In genomic region chr3:193711964-193712598, GRCh38 we compare ENCODE assay signal across 1 cellular context.
TF ChIP-seq lines count a peak whose summit lies in the region.

No MANE protein-coding gene starts in this region.

TF ChIP-seq in HepG2, 621 proteins besides CTCF, POLR2A, EP300 and RAD21 (continued from another document and continues in another):
- TF ChIP-seq ZHX2 (IDR thresholded peaks at IDR 0.05; ENCODE audit: low read depth) (peak; percentile 41; the same call in 1 of the 2 replicates), ZHX2 (CRISPR knock-in tag; IDR thresholded peaks at IDR 0.05; ENCODE audit: borderline replicate concordance) (no peak; the same call in 1 of the 2 replicates), ZNF280B (CRISPR knock-in tag; IDR thresholded peaks at IDR 0.05; ENCODE audit: borderline replicate concordance) (peak; percentile 54; the same call in 1 of the 2 replicates), ZFY (CRISPR knock-in tag; IDR thresholded peaks at IDR 0.05) (peak; percentile 64; the same call in 1 of the 2 replicates), NCOA2 (CRISPR knock-in tag; IDR thresholded peaks at IDR 0.05) (peak; percentile 100), GZF1 (CRISPR knock-in tag; IDR thresholded peaks at IDR 0.05) (0 out of 2 replicates have a peak, but pooled peaks have one; percentile 81), JUND (CRISPR knock-in tag; IDR thresholded peaks at IDR 0.05) (peak; percentile 93), BORCS8-MEF2B (CRISPR knock-in tag; IDR thresholded peaks at IDR 0.05) (peak; percentile 94), ZNF275 (CRISPR knock-in tag; IDR thresholded peaks at IDR 0.05; ENCODE audit: borderline replicate concordance) (0 out of 2 replicates have a peak, but pooled peaks have one; percentile 61), TGIF2 (CRISPR knock-in tag; IDR thresholded peaks at IDR 0.05) (peak; percentile 98), POLR2G (IDR thresholded peaks at IDR 0.05; ENCODE audit: low read depth, low read length) (no peak), KAT7 (CRISPR knock-in tag; IDR thresholded peaks at IDR 0.05; ENCODE audit: borderline replicate concordance) (peak; percentile 23; the same call in 1 of the 2 replicates), MBD4 (IDR thresholded peaks at IDR 0.05; ENCODE audit: borderline replicate concordance, low read length) (no peak; the same call in 1 of the 2 replicates), NR2F1 (CRISPR knock-in tag; IDR thresholded peaks at IDR 0.05) (peak; percentile 76 to 90), POLR2AphosphoS2 (IDR thresholded peaks at IDR 0.05; ENCODE audit: low read depth, low read length) (no peak), HIVEP1 (CRISPR knock-in tag; IDR thresholded peaks at IDR 0.05) (peak; percentile 89; the same call in 1 of the 2 replicates), KDM5B (CRISPR knock-in tag; IDR thresholded peaks at IDR 0.05; ENCODE audit: borderline replicate concordance) (peak; percentile 66; the same call in 1 of the 2 replicates), ZNF550 (CRISPR knock-in tag; IDR thresholded peaks at IDR 0.05; ENCODE audit: borderline replicate concordance) (peak; percentile 76; the same call in 1 of the 2 replicates), PRMT3 (CRISPR knock-in tag; IDR thresholded peaks at IDR 0.05; ENCODE audit: borderline replicate concordance, low read depth) (0 out of 2 replicates have a peak, but pooled peaks have one; percentile 42), ZNF101 (CRISPR knock-in tag; IDR thresholded peaks at IDR 0.05; ENCODE audit: borderline replicate concordance, low read depth) (no peak), ZNF546 (CRISPR knock-in tag; conservative IDR thresholded peaks at IDR 0.05) (no peak; the same call in 1 of the 2 replicates), YEATS2 (CRISPR knock-in tag; IDR thresholded peaks at IDR 0.05; ENCODE audit: borderline replicate concordance) (peak; percentile 71; the same call in 1 of the 2 replicates), ZNF329 (CRISPR knock-in tag; IDR thresholded peaks at IDR 0.05; ENCODE audit: low read depth) (0 out of 2 replicates have a peak, but pooled peaks have one; percentile 89), EED (CRISPR knock-in tag; IDR thresholded peaks at IDR 0.05) (peak; percentile 64; the same call in 1 of the 2 replicates), ZNF549 (CRISPR knock-in tag; IDR thresholded peaks at IDR 0.05) (no peak), ZNF784 (CRISPR knock-in tag; IDR thresholded peaks at IDR 0.05; ENCODE audit: borderline replicate concordance) (peak; percentile 85; the same call in 1 of the 2 replicates), HNF4G (IDR thresholded peaks at IDR 0.05; ENCODE audit: borderline replicate concordance, low read depth, low read length) (peak; percentile 81), HNF4G (CRISPR knock-in tag; IDR thresholded peaks at IDR 0.05; ENCODE audit: borderline replicate concordance, low read depth) (0 out of 2 replicates have a peak, but pooled peaks have one; percentile 55), ZSCAN20 (CRISPR knock-in tag; IDR thresholded peaks at IDR 0.05; ENCODE audit: borderline replicate concordance) (no peak; the same call in 1 of the 2 replicates), NFKBIZ (CRISPR knock-in tag; IDR thresholded peaks at IDR 0.05) (peak; percentile 99; the same call in 1 of the 2 replicates)
- TF ChIP-seq, protein P1, sequence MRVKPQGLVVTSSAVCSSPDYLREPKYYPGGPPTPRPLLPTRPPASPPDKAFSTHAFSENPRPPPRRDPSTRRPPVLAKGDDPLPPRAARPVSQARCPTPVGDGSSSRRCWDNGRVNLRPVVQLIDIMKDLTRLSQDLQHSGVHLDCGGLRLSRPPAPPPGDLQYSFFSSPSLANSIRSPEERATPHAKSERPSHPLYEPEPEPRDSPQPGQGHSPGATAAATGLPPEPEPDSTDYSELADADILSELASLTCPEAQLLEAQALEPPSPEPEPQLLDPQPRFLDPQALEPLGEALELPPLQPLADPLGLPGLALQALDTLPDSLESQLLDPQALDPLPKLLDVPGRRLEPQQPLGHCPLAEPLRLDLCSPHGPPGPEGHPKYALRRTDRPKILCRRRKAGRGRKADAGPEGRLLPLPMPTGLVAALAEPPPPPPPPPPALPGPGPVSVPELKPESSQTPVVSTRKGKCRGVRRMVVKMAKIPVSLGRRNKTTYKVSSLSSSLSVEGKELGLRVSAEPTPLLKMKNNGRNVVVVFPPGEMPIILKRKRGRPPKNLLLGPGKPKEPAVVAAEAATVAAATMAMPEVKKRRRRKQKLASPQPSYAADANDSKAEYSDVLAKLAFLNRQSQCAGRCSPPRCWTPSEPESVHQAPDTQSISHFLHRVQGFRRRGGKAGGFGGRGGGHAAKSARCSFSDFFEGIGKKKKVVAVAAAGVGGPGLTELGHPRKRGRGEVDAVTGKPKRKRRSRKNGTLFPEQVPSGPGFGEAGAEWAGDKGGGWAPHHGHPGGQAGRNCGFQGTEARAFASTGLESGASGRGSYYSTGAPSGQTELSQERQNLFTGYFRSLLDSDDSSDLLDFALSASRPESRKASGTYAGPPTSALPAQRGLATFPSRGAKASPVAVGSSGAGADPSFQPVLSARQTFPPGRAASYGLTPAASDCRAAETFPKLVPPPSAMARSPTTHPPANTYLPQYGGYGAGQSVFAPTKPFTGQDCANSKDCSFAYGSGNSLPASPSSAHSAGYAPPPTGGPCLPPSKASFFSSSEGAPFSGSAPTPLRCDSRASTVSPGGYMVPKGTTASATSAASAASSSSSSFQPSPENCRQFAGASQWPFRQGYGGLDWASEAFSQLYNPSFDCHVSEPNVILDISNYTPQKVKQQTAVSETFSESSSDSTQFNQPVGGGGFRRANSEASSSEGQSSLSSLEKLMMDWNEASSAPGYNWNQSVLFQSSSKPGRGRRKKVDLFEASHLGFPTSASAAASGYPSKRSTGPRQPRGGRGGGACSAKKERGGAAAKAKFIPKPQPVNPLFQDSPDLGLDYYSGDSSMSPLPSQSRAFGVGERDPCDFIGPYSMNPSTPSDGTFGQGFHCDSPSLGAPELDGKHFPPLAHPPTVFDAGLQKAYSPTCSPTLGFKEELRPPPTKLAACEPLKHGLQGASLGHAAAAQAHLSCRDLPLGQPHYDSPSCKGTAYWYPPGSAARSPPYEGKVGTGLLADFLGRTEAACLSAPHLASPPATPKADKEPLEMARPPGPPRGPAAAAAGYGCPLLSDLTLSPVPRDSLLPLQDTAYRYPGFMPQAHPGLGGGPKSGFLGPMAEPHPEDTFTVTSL (CRISPR knock-in tag; IDR thresholded peaks at IDR 0.05; ENCODE audit: borderline replicate concordance): peak; percentile 97
- TF ChIP-seq, protein P2, sequence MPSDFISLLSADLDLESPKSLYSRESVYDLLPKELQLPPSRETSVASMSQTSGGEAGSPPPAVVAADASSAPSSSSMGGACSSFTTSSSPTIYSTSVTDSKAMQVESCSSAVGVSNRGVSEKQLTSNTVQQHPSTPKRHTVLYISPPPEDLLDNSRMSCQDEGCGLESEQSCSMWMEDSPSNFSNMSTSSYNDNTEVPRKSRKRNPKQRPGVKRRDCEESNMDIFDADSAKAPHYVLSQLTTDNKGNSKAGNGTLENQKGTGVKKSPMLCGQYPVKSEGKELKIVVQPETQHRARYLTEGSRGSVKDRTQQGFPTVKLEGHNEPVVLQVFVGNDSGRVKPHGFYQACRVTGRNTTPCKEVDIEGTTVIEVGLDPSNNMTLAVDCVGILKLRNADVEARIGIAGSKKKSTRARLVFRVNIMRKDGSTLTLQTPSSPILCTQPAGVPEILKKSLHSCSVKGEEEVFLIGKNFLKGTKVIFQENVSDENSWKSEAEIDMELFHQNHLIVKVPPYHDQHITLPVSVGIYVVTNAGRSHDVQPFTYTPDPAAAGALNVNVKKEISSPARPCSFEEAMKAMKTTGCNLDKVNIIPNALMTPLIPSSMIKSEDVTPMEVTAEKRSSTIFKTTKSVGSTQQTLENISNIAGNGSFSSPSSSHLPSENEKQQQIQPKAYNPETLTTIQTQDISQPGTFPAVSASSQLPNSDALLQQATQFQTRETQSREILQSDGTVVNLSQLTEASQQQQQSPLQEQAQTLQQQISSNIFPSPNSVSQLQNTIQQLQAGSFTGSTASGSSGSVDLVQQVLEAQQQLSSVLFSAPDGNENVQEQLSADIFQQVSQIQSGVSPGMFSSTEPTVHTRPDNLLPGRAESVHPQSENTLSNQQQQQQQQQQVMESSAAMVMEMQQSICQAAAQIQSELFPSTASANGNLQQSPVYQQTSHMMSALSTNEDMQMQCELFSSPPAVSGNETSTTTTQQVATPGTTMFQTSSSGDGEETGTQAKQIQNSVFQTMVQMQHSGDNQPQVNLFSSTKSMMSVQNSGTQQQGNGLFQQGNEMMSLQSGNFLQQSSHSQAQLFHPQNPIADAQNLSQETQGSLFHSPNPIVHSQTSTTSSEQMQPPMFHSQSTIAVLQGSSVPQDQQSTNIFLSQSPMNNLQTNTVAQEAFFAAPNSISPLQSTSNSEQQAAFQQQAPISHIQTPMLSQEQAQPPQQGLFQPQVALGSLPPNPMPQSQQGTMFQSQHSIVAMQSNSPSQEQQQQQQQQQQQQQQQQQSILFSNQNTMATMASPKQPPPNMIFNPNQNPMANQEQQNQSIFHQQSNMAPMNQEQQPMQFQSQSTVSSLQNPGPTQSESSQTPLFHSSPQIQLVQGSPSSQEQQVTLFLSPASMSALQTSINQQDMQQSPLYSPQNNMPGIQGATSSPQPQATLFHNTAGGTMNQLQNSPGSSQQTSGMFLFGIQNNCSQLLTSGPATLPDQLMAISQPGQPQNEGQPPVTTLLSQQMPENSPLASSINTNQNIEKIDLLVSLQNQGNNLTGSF (CRISPR knock-in tag; IDR thresholded peaks at IDR 0.05): no peak
- TF ChIP-seq, protein P3, sequence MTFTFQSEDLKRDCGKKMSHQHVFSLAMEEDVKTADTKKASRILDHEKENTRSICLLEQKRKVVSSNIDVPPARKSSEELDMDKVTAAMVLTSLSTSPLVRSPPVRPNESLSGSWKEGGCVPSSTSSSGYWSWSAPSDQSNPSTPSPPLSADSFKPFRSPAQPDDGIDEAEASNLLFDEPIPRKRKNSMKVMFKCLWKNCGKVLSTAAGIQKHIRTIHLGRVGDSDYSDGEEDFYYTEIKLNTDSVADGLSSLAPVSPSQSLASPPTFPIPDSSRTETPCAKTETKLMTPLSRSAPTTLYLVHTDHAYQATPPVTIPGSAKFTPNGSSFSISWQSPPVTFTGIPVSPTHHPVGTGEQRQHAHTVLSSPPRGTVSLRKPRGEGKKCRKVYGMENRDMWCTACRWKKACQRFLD (CRISPR knock-in tag; IDR thresholded peaks at IDR 0.05; ENCODE audit: borderline replicate concordance): peak; percentile 68; the same call in 1 of the 2 replicates
